8 cellular contexts compared by ENCODE assay signal in the genomic region with DNA sequence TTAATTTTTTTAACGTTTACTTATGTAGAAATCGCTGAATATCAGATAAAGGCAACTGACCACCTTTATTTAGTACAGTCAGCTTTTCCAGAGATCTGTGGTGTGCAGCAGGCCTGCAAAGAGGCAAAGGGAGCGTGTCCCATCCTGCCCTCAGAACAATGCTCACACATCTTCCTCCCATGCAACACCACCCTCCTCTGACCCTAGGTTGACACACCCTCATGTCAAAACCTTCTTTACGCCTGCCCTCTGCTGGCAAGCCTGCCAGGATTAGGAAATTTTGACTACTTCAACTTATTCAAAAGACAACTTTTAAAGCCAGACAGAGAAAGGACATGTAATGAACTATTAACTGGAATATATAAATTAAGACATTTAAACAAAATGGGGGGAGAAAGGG.
DNase-seq lines count a peak whose midpoint lies in the region; ATAC-seq, FAIRE-seq and TF ChIP-seq lines count a peak whose summit lies in the region.

No MANE protein-coding gene starts in this region.

- peak; percentile 97 for FAIRE-seq in keratinocyte (lab: Jason Lieb, UNC)

- peak overlapping the region in 3 of 4 donors; percentile 22 to 51 (median 30) for H3K4me3 Mint-ChIP-seq in IgD-negative memory B cell
- peak overlapping the region in 1 of 3 donors; percentile 59 for H3K4me3 Mint-ChIP-seq in T-cell

- H3K9me1 ChIP-seq in keratinocyte (ENCODE audit: control insufficient read depth, extremely low read depth, insufficient read depth, low read length) = no peaks in the 10 kb centered on the region

- no peaks in the 10 kb centered on the region for H3K27me3 ChIP-seq in keratinocyte (ENCODE audit: control insufficient read depth, extremely low read depth, insufficient read depth, low read length)

- DNase-seq in GF-D8 (lab: John Stamatoyannopoulos, UW) = peak; percentile 48
- DNase-seq in T-cell = peak; percentile 50 to 78 (median 68)
- no peak for DNase-seq in astrocyte of the cerebellum (ENCODE audit: low read depth)
- DNase-seq in keratinocyte (ENCODE audit: low read depth, low spot score) = peak; percentile 98
- DNase-seq in stimulated activated CD4-positive, alpha-beta T cell treated with anti-CD3 and anti-CD28 coated beads, Interleukin-4, amount 100 ng/mL, for 1 hour = peak; percentile 74
- no peak for DNase-seq in mesenteric fat pad (ENCODE audit: low spot score)

- ATAC-seq in T-cell (replicated peaks in 1 of 4) = peak; percentile 30 to 39 (median 34)
- no peak for ATAC-seq in HG02973 (IDR thresholded peaks at IDR 0.05; ENCODE audit: unreplicated experiment)

- H3K27ac Mint-ChIP-seq in IgD-negative memory B cell = peak overlapping the region in 2 of 3 donors; percentile 59 to 78
- H3K27ac Mint-ChIP-seq in T-cell = peak overlapping the region; percentile 67 to 75

- TF ChIP-seq CTCF in astrocyte of the cerebellum (IDR thresholded peaks at IDR 0.05; ENCODE audit: low read depth, low read length, missing control alignments) (peak; percentile 22), keratinocyte (optimal IDR thresholded peaks at IDR 0.05 in 1 of 3, IDR thresholded peaks at IDR 0.05 in 1 of 3, conservative IDR thresholded peaks at IDR 0.05 in 1 of 3; ENCODE audit: extremely low read depth in 1 of 3, insufficient read depth in 2 of 3, low read length in 3 of 3) (peak; percentile 71 to 91 (median 87))

- H3K27me3 Mint-ChIP-seq in IgD-negative memory B cell (no peaks in the 10 kb centered on the region), T-cell (no peaks in the 10 kb centered on the region)

- no peak overlapping the region for H2AFZ ChIP-seq in keratinocyte (ENCODE audit: control insufficient read depth, low read length)

- no peaks in the 10 kb centered on the region for H3K79me2 ChIP-seq in keratinocyte (ENCODE audit: control insufficient read depth, insufficient read depth, low read length)

- H3K4me1 Mint-ChIP-seq in IgD-negative memory B cell (peaks cover 30 to 54% (median 40%) of the 10 kb centered on the region in 3 donors), T-cell (peaks cover 83 to 86% (median 85%) of the 10 kb centered on the region in 3 donors)

- H3K4me2 ChIP-seq in keratinocyte (ENCODE audit: control insufficient read depth, extremely low read depth, insufficient read depth, low read depth, low read length) = peak overlapping the region; percentile 76

- peak overlapping the region; percentile 58 for H3K27ac ChIP-seq in keratinocyte (ENCODE audit: control insufficient read depth, insufficient read depth, low read length)

- CTCF ChIA-PET in T-cell (lab: Charles Lee) = interaction anchor here (0.9 to 1.9 kb wide), 5 partner anchors 9 to 156 kb away, joined by 3 to 7 read pairs (median 5); no protein-coding TSS in a partner anchor

- in situ Hi-C loops in astrocyte of the cerebellum (cut with HindIII; ENCODE audit: low sequenced_read_pairs) = no loop called here

- H3K9me3 Mint-ChIP-seq in IgD-negative memory B cell (no peaks in the 10 kb centered on the region), T-cell (no peaks in the 10 kb centered on the region)

- H3K36me3 Mint-ChIP-seq in IgD-negative memory B cell (peaks cover 2% of the 10 kb centered on the region), T-cell (peaks cover 7% of the 10 kb centered on the region)

- H3K9ac ChIP-seq in keratinocyte (ENCODE audit: control insufficient read depth, extremely low read depth, insufficient read depth, low read length) = peak overlapping the region; percentile 58

- no peaks in the 10 kb centered on the region for H3K36me3 ChIP-seq in keratinocyte (ENCODE audit: control insufficient read depth in 2 of 2, extremely low read depth in 1 of 2, insufficient read depth in 2 of 2, low read length in 2 of 2)

- POLR2A ChIA-PET in T-cell (lab: Charles Lee) = interaction anchor here in 1 of 2 donors (1.8 kb wide), 1 partner anchor 17 kb away, joined by 7 read pairs; no protein-coding TSS in a partner anchor

- peaks cover 35% of the 10 kb centered on the region for H3K4me1 ChIP-seq in keratinocyte (ENCODE audit: control insufficient read depth, extremely low read depth, insufficient read depth, low read length)

- H3K9me3 ChIP-seq in keratinocyte (ENCODE audit: control insufficient read depth, low read depth, low read length) = no peaks in the 10 kb centered on the region

- H3K4me3 ChIP-seq in astrocyte of the cerebellum (ENCODE audit: low read depth, low read length) (no peak overlapping the region), keratinocyte (ENCODE audit: control insufficient read depth in 2 of 3, extremely low read depth in 1 of 3, insufficient read depth in 2 of 3, low read depth in 1 of 3, low read length in 3 of 3) (no peak overlapping the region)

- H4K20me1 ChIP-seq in keratinocyte (ENCODE audit: control insufficient read depth, extremely low read depth, insufficient read depth, low read length) = no peaks in the 10 kb centered on the region

- dilution Hi-C loops in keratinocyte (cut with MboI; ENCODE audit: extremely low pct_ligation_motif_present, low sequenced_read_pairs) = no loop called here

Comparison
In these comparisons a context has a peak if more than half of its experiments do, and no peak if none do; other contexts are left out.
1. DNase-seq: peak in GF-D8 (single experiment), T-cell (34 of 34), keratinocyte (single experiment) and stimulated activated CD4-positive, alpha-beta T cell treated with anti-CD3 and anti-CD28 coated beads, Interleukin-4, amount 100 ng/mL, for 1 hour (single experiment); none in astrocyte of the cerebellum (single experiment) and mesenteric fat pad (single experiment).